In the genomic region with DNA sequence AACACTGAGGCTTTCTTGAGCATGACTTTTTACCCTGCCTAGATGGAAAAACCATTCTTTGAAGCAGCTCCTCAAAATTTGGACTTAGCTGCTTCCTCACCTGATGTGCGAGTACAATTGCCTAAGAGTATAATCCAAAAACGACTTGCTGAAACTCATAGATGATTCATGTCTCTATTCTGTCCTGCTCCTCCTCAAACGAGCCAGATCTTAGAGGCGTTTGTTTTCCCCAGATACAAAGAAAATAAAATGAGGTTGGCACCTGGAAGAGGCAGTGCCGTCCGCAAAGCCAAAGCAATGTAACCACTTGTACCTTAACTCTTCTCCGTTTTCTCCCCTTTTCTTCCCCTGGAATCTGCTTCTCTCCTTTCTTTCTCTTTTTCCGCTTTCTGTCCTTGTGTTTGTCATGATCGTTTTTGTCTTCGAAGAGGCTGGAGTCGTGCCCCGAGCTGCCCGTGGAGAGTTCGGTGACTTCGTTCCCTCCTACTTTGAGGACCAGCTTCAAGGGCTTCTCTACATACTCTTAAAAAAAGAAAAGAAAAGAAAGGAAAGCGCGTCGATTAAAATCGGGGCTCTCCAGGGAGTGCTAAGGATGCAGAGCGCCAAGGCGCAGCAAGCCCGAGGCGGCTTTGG, we compare ENCODE assay signal across 1 cellular context.
TF ChIP-seq lines count a peak whose summit lies in the region.

No MANE protein-coding gene starts in this region.

TF ChIP-seq in HepG2, 621 proteins besides CTCF, POLR2A, EP300 and RAD21:
- TF ChIP-seq ZNF841 (CRISPR knock-in tag; IDR thresholded peaks at IDR 0.05; ENCODE audit: borderline replicate concordance) (no peak), KMT2A (CRISPR knock-in tag; IDR thresholded peaks at IDR 0.05) (peak; percentile 21; the same call in 1 of the 2 replicates), HMGXB4 (CRISPR knock-in tag; IDR thresholded peaks at IDR 0.05; ENCODE audit: borderline replicate concordance in 1 of 2, low read depth in 1 of 2) (0 out of 4 replicates have a peak, but pooled peaks of 1 of the 2 experiments have one; percentile 9), RARG (CRISPR knock-in tag; IDR thresholded peaks at IDR 0.05; ENCODE audit: low read depth) (0 out of 2 replicates have a peak, but pooled peaks have one; percentile 45), AGO2 (optimal IDR thresholded peaks at IDR 0.05; ENCODE audit: low read depth, low read length) (no peak), ZNF383 (CRISPR knock-in tag; IDR thresholded peaks at IDR 0.05; ENCODE audit: borderline replicate concordance) (0 out of 2 replicates have a peak, but pooled peaks have one; percentile 53), ZNF800 (CRISPR knock-in tag; IDR thresholded peaks at IDR 0.05) (peak; percentile 31; the same call in 1 of the 2 replicates), ZC3H4 (CRISPR knock-in tag; IDR thresholded peaks at IDR 0.05; ENCODE audit: borderline replicate concordance) (no peak), KLF16 (CRISPR knock-in tag; IDR thresholded peaks at IDR 0.05) (0 out of 4 replicates have a peak, but pooled peaks of 1 of the 2 experiments have one; percentile 13), SNAI1 (CRISPR knock-in tag; IDR thresholded peaks at IDR 0.05; ENCODE audit: borderline replicate concordance) (0 out of 2 replicates have a peak, but pooled peaks have one; percentile 50), SMYD3 (CRISPR knock-in tag; IDR thresholded peaks at IDR 0.05) (no peak)
